ENCODE assay signal across 7 cellular contexts in genomic region chr2:56185582-56186046, GRCh38. TPM values are rescaled to one million over a fixed set of nuclear protein-coding genes. Genes with fewer than 3 reads are reported as not detected.
DNase-seq lines count a peak whose midpoint lies in the region; ATAC-seq, FAIRE-seq and TF ChIP-seq lines count a peak whose summit lies in the region.

No MANE protein-coding gene starts in this region.

- H3K4me3 ChIP-seq in Panc1 (ENCODE audit: low read depth in 2 of 2, low read length in 2 of 2) = peak overlapping the region; percentile 54 to 56
- peak overlapping the region; percentile 67 for H3K4me3 ChIP-seq in fibroblast of villous mesenchyme (ENCODE audit: low read depth, low read length)

- intact Hi-C loops in Panc1 (cut with micrococcal nuclease; ENCODE audit: unreplicated experiment) = loop anchor here (2.0 kb wide), 1 partner anchor 563 kb away; no protein-coding TSS in a partner anchor

- H3K27me3 ChIP-seq in Panc1 (ENCODE audit: control insufficient read depth, insufficient read depth, low read length) = peaks cover 25% of the 10 kb centered on the region

- peak; percentile 56; the same call in 1 of the 2 replicates for ATAC-seq in Panc1
- ATAC-seq in omental fat pad (ENCODE audit: low FRiP score) = peak; percentile 44
- ATAC-seq in GM19455 (IDR thresholded peaks at IDR 0.05; ENCODE audit: unreplicated experiment) = no peak

- POLR2A ChIA-PET in Panc1 (lab: Charles Lee) = no interaction called here

- CTCF ChIA-PET in Panc1 (lab: Charles Lee) = no interaction called here

- H3K27ac ChIP-seq in Panc1 (ENCODE audit: low read length) = no peak overlapping the region

- no peaks in the 10 kb centered on the region for H3K9me3 ChIP-seq in Panc1 (ENCODE audit: control insufficient read depth, insufficient read depth, low read depth, low read length)

- no TSS peak for BruUV-seq in Panc1 (replicated peaks; lab: Mats Ljungman, UMichigan)

- H3K4me1 ChIP-seq in Panc1 (ENCODE audit: control insufficient read depth, insufficient read depth, low read length) = no peaks in the 10 kb centered on the region

- no peaks in the 10 kb centered on the region; the same call in 1 of the 2 replicates for H3K36me3 ChIP-seq in Panc1 (ENCODE audit: control insufficient read depth, insufficient read depth, low read length)

- no peak for FAIRE-seq in RCC 7860 (lab: Jason Lieb, UNC)

- in situ Hi-C loops in Panc1 (cut with HindIII; ENCODE audit: low pct_unique_long_range_greater_than_20kb, low sequenced_read_pairs) = no loop called here

- DNase-seq in HCEC 1CT (peak; percentile 61), Panc1 (ENCODE audit: low read depth, low spot score) (no peak), fibroblast of villous mesenchyme (ENCODE audit: low read depth) (peak; percentile 25), omental fat pad (ENCODE audit: low spot score) (no peak), RCC 7860 (ENCODE audit: low spot score) (no peak)
- no peak for DNase-seq in activated effector memory CD4-positive, alpha-beta T cell treated with anti-CD3 and anti-CD28 coated beads, Interleukin-2, amount 50 U/mL, for 16 hours

- TF ChIP-seq CTCF in Panc1 (IDR thresholded peaks at IDR 0.05) = no peak; the same call in 1 of the 2 replicates
- peak; percentile 29 for TF ChIP-seq CTCF in fibroblast of villous mesenchyme (IDR thresholded peaks at IDR 0.05; ENCODE audit: insufficient read depth, low read depth, low read length)
- no peak for TF ChIP-seq CTCF in omental fat pad (IDR thresholded peaks at IDR 0.05)

RNA-seq across cellular contexts. Expression of gene CCDC85A, which starts 1.8 kb away (rescaled TPM):
- total RNA-seq in Panc1 (2021; ENCODE audit: unreplicated experiment) = 0.05 TPM
- 0.07 TPM for polyA plus RNA-seq in Panc1 (2012; ENCODE audit: insufficient read length)
- total RNA-seq in fibroblast of villous mesenchyme = 2.3 and 5.2 TPM in 2 replicates
- 10 to 100 TPM in 2 of 4 donors, 1 to 10 TPM in 2; 4.5 to 46.0 (median 9.1) TPM for total RNA-seq in omental fat pad

Comparison
In these comparisons a context has a peak if more than half of its experiments do, and no peak if none do; other contexts are left out.
1. DNase-seq: peak in HCEC 1CT (single experiment) and fibroblast of villous mesenchyme (single experiment); none in Panc1 (single experiment), omental fat pad (single experiment), RCC 7860 (single experiment) and activated effector memory CD4-positive, alpha-beta T cell treated with anti-CD3 and anti-CD28 coated beads, Interleukin-2, amount 50 U/mL, for 16 hours (single experiment).